Comparison of ENCODE assay signal across 7 cellular contexts in genomic region chr7:159030490-159031134, GRCh38.
A peak's percentile ranks its signal among the peaks of the same experiment; 100 is the strongest.
DNase-seq lines count a peak whose midpoint lies in the region; ATAC-seq and TF ChIP-seq lines count a peak whose summit lies in the region.

No MANE protein-coding gene starts in this region.

- no peaks in the 10 kb centered on the region for H3K27me3 ChIP-seq in ascending aorta

- intact Hi-C loops in ascending aorta (cut with DNase I) (loop anchor here (1.0 to 5.0 kb wide), 4 partner anchors 15 to 112 kb away; partner anchors contain the start of gene VIPR2), sciatic nerve (cut with DNase I) (no loop called here)

- ATAC-seq in sciatic nerve, result peak; percentile 36

- H3K4me3 ChIP-seq in ascending aorta (peak overlapping the region; percentile 59 to 78), iPS-11a (ENCODE audit: low read depth, low read length) (peak overlapping the region; percentile 46)

- DNase-seq in GM13977 (ENCODE audit: low spot score) (no peak), NCI-H2171 (lab: John Stamatoyannopoulos, UW) (peak; percentile 32), ascending aorta (ENCODE audit: low spot score in 2 of 2) (peak in 1 of 2 donors; percentile 81), sciatic nerve (ENCODE audit: low spot score) (peak; percentile 67), T-helper 9 cell (no peak)
- DNase-seq in stimulated activated CD4-positive, alpha-beta T cell treated with anti-CD3 and anti-CD28 coated beads, Interleukin-2, amount 100 ng/mL, for 48 hours, result no peak

- H3K36me3 ChIP-seq in ascending aorta, result peaks cover 0 to 16% of the 10 kb centered on the region in 2 donors

- H3K9me3 ChIP-seq in ascending aorta, result no peaks in the 10 kb centered on the region

- peaks cover 0 to 18% of the 10 kb centered on the region in 2 donors for H3K4me1 ChIP-seq in ascending aorta

- H3K27ac ChIP-seq in ascending aorta, result peak overlapping the region; percentile 94 to 96

- peak; percentile 9 for TF ChIP-seq CTCF in GM13977 (IDR thresholded peaks at IDR 0.05; ENCODE audit: extremely low read depth, insufficient read depth, missing control alignments)
- peak; percentile 48 to 54 (median 49) for TF ChIP-seq CTCF in ascending aorta (IDR thresholded peaks at IDR 0.05)

- in situ Hi-C loops in GM13977 (cut with MboI; ENCODE audit: low pct_unique_long_range_greater_than_20kb, low sequenced_read_pairs, unreplicated experiment), result no loop called here

Comparison
In these comparisons a context has a peak if more than half of its experiments do, and no peak if none do; other contexts are left out.
1. DNase-seq: peak in NCI-H2171 (single experiment) and sciatic nerve (single experiment); none in GM13977 (single experiment), T-helper 9 cell (single experiment) and stimulated activated CD4-positive, alpha-beta T cell treated with anti-CD3 and anti-CD28 coated beads, Interleukin-2, amount 100 ng/mL, for 48 hours (0 of 2).